Comparison of ENCODE assay signal across 14 cellular contexts in genomic region chr6:137715589-137716045, GRCh38.
DNase-seq lines count a peak whose midpoint lies in the region; ATAC-seq and TF ChIP-seq lines count a peak whose summit lies in the region.
"Had no signal": no experiment of that assay in that cellular context is flagged by ENCODE, and none has a peak within 500 bp of the region (broad histone marks: within the 10 kb centered on the region; RNA-seq: fewer than 3 reads in every experiment).

No MANE protein-coding gene starts in this region.

- H3K27me3 Mint-ChIP-seq in activated CD8-positive, alpha-beta memory T cell treated with anti-CD3 and anti-CD28 coated beads, Interleukin-2, amount 10 ng/mL, durations not matched to agents 7 days and 5 days = no peaks in the 10 kb centered on the region

- ATAC-seq in activated CD8-positive, alpha-beta memory T cell treated with anti-CD3 and anti-CD28 coated beads, Interleukin-2, amount 10 ng/mL, durations not matched to agents 7 days and 5 days = peak; percentile 91
- ATAC-seq: GM12878 had no signal

- peak; percentile 65 for DNase-seq in activated CD8-positive, alpha-beta memory T cell treated with anti-CD3 and anti-CD28 coated beads, Interleukin-2, amount 10 ng/mL, durations not matched to agents 7 days and 5 days
- no peak for DNase-seq in activated CD8-positive, alpha-beta memory T cell treated with anti-CD3 and anti-CD28 coated beads for 24 hours
- DNase-seq in NB4 (ENCODE audit: low read depth) (peak; percentile 31), amniotic epithelial cell (ENCODE audit: low read depth) (peak; percentile 57), osteoblast (ENCODE audit: insufficient read length, low spot score, missing footprints) (no peak), NCI-H1436 (lab: John Stamatoyannopoulos, UW) (no peak), Karpas-422 (no peak)
- no peak for DNase-seq in activated effector memory CD4-positive, alpha-beta T cell treated with Interleukin-2 at 50 U/mL for 16 hours
- DNase-seq: cortex of kidney, DMS 273 treated with DMSO at 0.1 percent for 48 hours, NCI-H446 treated with DMSO at 0.1 percent for 48 hours had no signal

- CTCF ChIA-PET in activated CD8-positive, alpha-beta memory T cell treated with anti-CD3 and anti-CD28 coated beads, Interleukin-2, amount 10 ng/mL, durations not matched to agents 7 days and 5 days (lab: Charles Lee) = interaction anchor here (0.7 to 3.4 kb wide), 13 partner anchors 7 to 260 kb away, joined by 3 to 54 read pairs (median 4); partner anchors contain the start of gene TNFAIP3

- no peak for TF ChIP-seq CTCF in NB4 (IDR thresholded peaks at IDR 0.05; ENCODE audit: low read depth, low read length)
- TF ChIP-seq CTCF in osteoblast (IDR thresholded peaks at IDR 0.05; ENCODE audit: extremely low read depth, low read depth, low read length) = no peak

- H2AFZ ChIP-seq in osteoblast (ENCODE audit: low read length) (peak overlapping the region; percentile 33), Karpas-422 (ENCODE audit: low read length) (no peak overlapping the region)
- H2AFZ ChIP-seq: neural progenitor cell had no signal

- H3K9me3 ChIP-seq in osteoblast (ENCODE audit: low read depth, low read length) = no peaks in the 10 kb centered on the region
- no peaks in the 10 kb centered on the region for H3K9me3 ChIP-seq in Karpas-422 (ENCODE audit: low read length)

- no peaks in the 10 kb centered on the region for H3K9me2 ChIP-seq in Karpas-422 (replicated peaks; ENCODE audit: insufficient read depth, low read length)

- H3K4me2 ChIP-seq in osteoblast (ENCODE audit: insufficient read depth, low read length) (no peak overlapping the region), Karpas-422 (ENCODE audit: low read depth, low read length, poor library complexity, severe bottlenecking) (no peak overlapping the region)
- H3K4me2 ChIP-seq: neural progenitor cell had no signal

- no peak overlapping the region for H3K27ac ChIP-seq in osteoblast (ENCODE audit: low read depth, low read length)
- H3K27ac ChIP-seq in Karpas-422 (ENCODE audit: low read length) = no peak overlapping the region
- H3K27ac ChIP-seq: neural progenitor cell had no signal

- peaks cover 9% of the 10 kb centered on the region for H3K9me3 Mint-ChIP-seq in activated CD8-positive, alpha-beta memory T cell treated with anti-CD3 and anti-CD28 coated beads, Interleukin-2, amount 10 ng/mL, durations not matched to agents 7 days and 5 days (ENCODE audit: low read depth)
- H3K9me3 Mint-ChIP-seq: neural progenitor cell had no signal

- H3K4me1 ChIP-seq in osteoblast (ENCODE audit: insufficient read depth, low read length) (no peaks in the 10 kb centered on the region), Karpas-422 (ENCODE audit: low read length) (peaks cover 6% of the 10 kb centered on the region; the same call in 1 of the 2 replicates)
- H3K4me1 ChIP-seq: neural progenitor cell had no signal

- peak overlapping the region; percentile 94 for H3K27ac Mint-ChIP-seq in activated CD8-positive, alpha-beta memory T cell treated with anti-CD3 and anti-CD28 coated beads, Interleukin-2, amount 10 ng/mL, durations not matched to agents 7 days and 5 days
- H3K27ac Mint-ChIP-seq: neural progenitor cell had no signal

- H3K9ac ChIP-seq in Karpas-422 (ENCODE audit: low read length) = no peak overlapping the region
- H3K9ac ChIP-seq: neural progenitor cell had no signal

- H3K36me3 ChIP-seq in osteoblast (ENCODE audit: insufficient read depth, low read length) (no peaks in the 10 kb centered on the region), Karpas-422 (ENCODE audit: insufficient read depth, low read length) (no peaks in the 10 kb centered on the region)
- H3K36me3 ChIP-seq: neural progenitor cell had no signal

- H3K79me2 ChIP-seq in osteoblast (ENCODE audit: insufficient read depth, low read length) (no peaks in the 10 kb centered on the region), Karpas-422 (ENCODE audit: low read length) (no peaks in the 10 kb centered on the region)

- H3K4me3 Mint-ChIP-seq in activated CD8-positive, alpha-beta memory T cell treated with anti-CD3 and anti-CD28 coated beads, Interleukin-2, amount 10 ng/mL, durations not matched to agents 7 days and 5 days = peak overlapping the region; percentile 19
- H3K4me3 Mint-ChIP-seq: neural progenitor cell had no signal

- no peak for TF ChIP-seq POLR2A in NB4 (IDR thresholded peaks at IDR 0.05; ENCODE audit: extremely low read depth, insufficient read length)

- H3K27me3 ChIP-seq in osteoblast (ENCODE audit: insufficient read depth, low read length) (no peaks in the 10 kb centered on the region), Karpas-422 (ENCODE audit: low read length) (no peaks in the 10 kb centered on the region)
- H3K27me3 ChIP-seq: neural progenitor cell had no signal

- H3K4me1 Mint-ChIP-seq in activated CD8-positive, alpha-beta memory T cell treated with anti-CD3 and anti-CD28 coated beads, Interleukin-2, amount 10 ng/mL, durations not matched to agents 7 days and 5 days = peaks cover 57% of the 10 kb centered on the region

- H3K4me3 ChIP-seq in NB4 (ENCODE audit: low read depth, low read length) (no peak overlapping the region), osteoblast (ENCODE audit: insufficient read depth, low read length) (no peak overlapping the region), Karpas-422 (ENCODE audit: low read length) (no peak overlapping the region)
- H3K4me3 ChIP-seq: GM12878, neural progenitor cell, skin epidermis had no signal

- peaks cover 14% of the 10 kb centered on the region for H3K36me3 Mint-ChIP-seq in activated CD8-positive, alpha-beta memory T cell treated with anti-CD3 and anti-CD28 coated beads, Interleukin-2, amount 10 ng/mL, durations not matched to agents 7 days and 5 days
- H3K36me3 Mint-ChIP-seq: neural progenitor cell had no signal

- H4K20me1 ChIP-seq in osteoblast (ENCODE audit: insufficient read depth, low read length) (no peaks in the 10 kb centered on the region), Karpas-422 (ENCODE audit: insufficient read depth, low read depth, low read length) (no peaks in the 10 kb centered on the region)

Comparison
In these comparisons a context has a peak if more than half of its experiments do, and no peak if none do; other contexts are left out.
1. DNase-seq: peak in activated CD8-positive, alpha-beta memory T cell treated with anti-CD3 and anti-CD28 coated beads, Interleukin-2, amount 10 ng/mL, durations not matched to agents 7 days and 5 days (single experiment), NB4 (single experiment) and amniotic epithelial cell (single experiment); none in activated CD8-positive, alpha-beta memory T cell treated with anti-CD3 and anti-CD28 coated beads for 24 hours (single experiment), osteoblast (single experiment), NCI-H1436 (single experiment), Karpas-422 (single experiment) and activated effector memory CD4-positive, alpha-beta T cell treated with Interleukin-2 at 50 U/mL for 16 hours (single experiment).